Comparison of ENCODE assay signal across 7 cellular contexts in genomic region chr9:127919253-127919815, GRCh38. TPM values are rescaled to one million over a fixed set of nuclear protein-coding genes. Genes with fewer than 3 reads are reported as not detected.
DNase-seq lines count a peak whose midpoint lies in the region; ATAC-seq and TF ChIP-seq lines count a peak whose summit lies in the region.

No MANE protein-coding gene starts in this region.

- ATAC-seq in foreskin keratinocyte, result peak; percentile 82

- peak overlapping the region; percentile 12 for H3K27ac ChIP-seq in foreskin keratinocyte

- TF ChIP-seq CTCF in foreskin keratinocyte (conservative IDR thresholded peaks at IDR 0.05), result no peak

- peaks cover 17% of the 10 kb centered on the region for H3K4me1 ChIP-seq in foreskin keratinocyte

- H3K27me3 ChIP-seq in foreskin keratinocyte, result no peaks in the 10 kb centered on the region

- no peak overlapping the region for H3K4me3 ChIP-seq in skeletal muscle cell (ENCODE audit: low read depth, low read length)

- DNase-seq in HK-2 (ENCODE audit: unreplicated experiment) (peak; percentile 95), T1000 (lab: John Stamatoyannopoulos, UW) (peak; percentile 87), foreskin keratinocyte (peak; percentile 94 to 98), skeletal muscle cell (ENCODE audit: low read depth) (peak; percentile 98), NCI-H2107 treated with DMSO at 0.1 percent for 48 hours (lab: John Stamatoyannopoulos, UW; ENCODE audit: unreplicated experiment) (no peak), NCI-H1436 (lab: John Stamatoyannopoulos, UW) (no peak)
- DNase-seq in activated CD4-positive, CD25-positive, alpha-beta regulatory T cell (lab: John Stamatoyannopoulos, UW), result no peak

RNA-seq across cellular contexts. Expression of gene ST6GALNAC4, which starts 2.5 kb away (rescaled TPM):
- total RNA-seq in foreskin keratinocyte, result 16.6 and 18.5 TPM in 2 replicates
- 19.9 and 21.3 TPM in 2 replicates for polyA plus RNA-seq in foreskin keratinocyte

RNA-seq across cellular contexts. Expression of gene PIP5KL1, which starts 11.2 kb away (rescaled TPM):
- total RNA-seq in foreskin keratinocyte, result 4.7 and 6.3 TPM in 2 replicates
- polyA plus RNA-seq in foreskin keratinocyte, result 4.8 and 7.9 TPM in 2 replicates

RNA-seq across cellular contexts. Expression of gene DPM2, which starts 18.3 kb away (rescaled TPM):
- 32.5 and 33.4 TPM in 2 replicates for total RNA-seq in foreskin keratinocyte
- 61.0 and 65.8 TPM in 2 replicates for polyA plus RNA-seq in foreskin keratinocyte

RNA-seq across cellular contexts. Expression of gene ST6GALNAC6, which starts 19.9 kb away (rescaled TPM):
- 23.2 and 27.1 TPM in 2 replicates for total RNA-seq in foreskin keratinocyte
- 24.3 and 27.7 TPM in 2 replicates for polyA plus RNA-seq in foreskin keratinocyte

RNA-seq across cellular contexts. Expression of gene AK1, which starts 41.9 kb away (rescaled TPM):
- 60.7 and 62.6 TPM in 2 replicates for total RNA-seq in foreskin keratinocyte
- 99.6 and 106 TPM in 2 replicates for polyA plus RNA-seq in foreskin keratinocyte

Comparison
In these comparisons a context has a peak if more than half of its experiments do, and no peak if none do; other contexts are left out.
1. DNase-seq: peak in HK-2 (single experiment), T1000 (single experiment), foreskin keratinocyte (2 of 2) and skeletal muscle cell (single experiment); none in NCI-H2107 treated with DMSO at 0.1 percent for 48 hours (single experiment), activated CD4-positive, CD25-positive, alpha-beta regulatory T cell (0 of 4) and NCI-H1436 (single experiment).